ENCODE assay signal across 8 cellular contexts in the genomic region with DNA sequence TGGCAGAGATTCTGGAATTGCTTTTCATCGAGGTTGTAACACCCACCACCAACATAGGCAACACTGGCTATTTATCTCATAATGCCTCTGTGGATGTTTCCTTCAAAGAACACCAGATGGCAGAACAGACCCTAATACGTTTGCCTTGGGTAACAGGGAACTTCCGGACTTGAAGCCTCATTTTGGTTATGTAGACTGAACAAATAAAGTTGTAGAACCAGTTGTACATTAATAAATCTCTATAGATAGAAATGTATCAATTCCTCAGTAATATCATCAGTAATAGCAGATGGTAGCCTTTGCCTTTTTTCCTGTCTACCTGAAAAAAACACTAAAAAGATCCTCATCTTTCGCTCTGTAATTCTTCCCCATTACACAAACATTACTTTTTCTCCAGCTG. TPM values are rescaled to one million over a fixed set of nuclear protein-coding genes. Genes with fewer than 3 reads are reported as not detected.
A peak's percentile ranks its signal among the peaks of the same experiment; 100 is the strongest.
DNase-seq lines count a peak whose midpoint lies in the region; ATAC-seq lines count a peak whose summit lies in the region.

No MANE protein-coding gene starts in this region.

- no peaks in the 10 kb centered on the region for H3K27me3 ChIP-seq in right cardiac atrium (ENCODE audit: control insufficient read depth, insufficient read depth)

- peak overlapping the region; percentile 80 for H3K27ac Mint-ChIP-seq in activated CD8-positive, alpha-beta memory T cell treated with anti-CD3 and anti-CD28 coated beads, Interleukin-2, amount 10 ng/mL, durations not matched to agents 7 days and 5 days

- H3K36me3 Mint-ChIP-seq in activated CD8-positive, alpha-beta memory T cell treated with anti-CD3 and anti-CD28 coated beads, Interleukin-2, amount 10 ng/mL, durations not matched to agents 7 days and 5 days: no peaks in the 10 kb centered on the region

- peaks cover 13% of the 10 kb centered on the region for H3K4me1 Mint-ChIP-seq in activated CD8-positive, alpha-beta memory T cell treated with anti-CD3 and anti-CD28 coated beads, Interleukin-2, amount 10 ng/mL, durations not matched to agents 7 days and 5 days

- in situ Hi-C loops in KBM-7 (cut with MboI; ENCODE audit: low pct_unique_long_range_greater_than_20kb, low sequenced_read_pairs): no loop called here

- H3K27ac ChIP-seq in right cardiac atrium (ENCODE audit: low read length): no peak overlapping the region

- intact Hi-C loops in right cardiac atrium (cut with DNase I): loop anchor here in 3 of 4 donors (5.0 to 10.0 kb wide), 6 partner anchors 310 to 422 kb away; no protein-coding TSS in a partner anchor

- WGBS in right cardiac atrium: 24% methylated on average over 4 of the region's 4 CpGs

- H3K9me3 ChIP-seq in right cardiac atrium (ENCODE audit: control insufficient read depth, low read length): no peaks in the 10 kb centered on the region

- no peak overlapping the region for H3K4me3 ChIP-seq in right cardiac atrium (ENCODE audit: low read length)
- H3K4me3 ChIP-seq in skeletal muscle cell (ENCODE audit: low read depth, low read length): no peak overlapping the region

- CTCF ChIA-PET in activated CD8-positive, alpha-beta memory T cell treated with anti-CD3 and anti-CD28 coated beads, Interleukin-2, amount 10 ng/mL, durations not matched to agents 7 days and 5 days (lab: Charles Lee): interaction anchor here (0.6 to 2.0 kb wide), 14 partner anchors 10 to 654 kb away, joined by 3 to 10 read pairs (median 3); no protein-coding TSS in a partner anchor

- ATAC-seq in activated CD8-positive, alpha-beta memory T cell treated with anti-CD3 and anti-CD28 coated beads, Interleukin-2, amount 10 ng/mL, durations not matched to agents 7 days and 5 days: peak; percentile 97
- peak; percentile 77 to 78 for ATAC-seq in right cardiac atrium
- no peak for ATAC-seq in GM21576 (IDR thresholded peaks at IDR 0.05; ENCODE audit: unreplicated experiment)

- H3K9me3 Mint-ChIP-seq in activated CD8-positive, alpha-beta memory T cell treated with anti-CD3 and anti-CD28 coated beads, Interleukin-2, amount 10 ng/mL, durations not matched to agents 7 days and 5 days (ENCODE audit: low read depth): no peaks in the 10 kb centered on the region

- no peaks in the 10 kb centered on the region for H3K4me1 ChIP-seq in right cardiac atrium (ENCODE audit: control insufficient read depth, insufficient read depth, low read length)

- no peaks in the 10 kb centered on the region for H3K27me3 Mint-ChIP-seq in activated CD8-positive, alpha-beta memory T cell treated with anti-CD3 and anti-CD28 coated beads, Interleukin-2, amount 10 ng/mL, durations not matched to agents 7 days and 5 days

- peak; percentile 49 for DNase-seq in activated CD8-positive, alpha-beta memory T cell treated with anti-CD3 and anti-CD28 coated beads, Interleukin-2, amount 10 ng/mL, durations not matched to agents 7 days and 5 days
- DNase-seq in activated CD8-positive, alpha-beta memory T cell treated with anti-CD3 and anti-CD28 coated beads, Interleukin-2, amount 50 U/mL, for 4 hours: no peak
- DNase-seq in KBM-7 (peak; percentile 61), OCI-M1 (lab: John Stamatoyannopoulos, UW) (peak; percentile 64), amniotic epithelial cell (ENCODE audit: low read depth) (peak; percentile 78), right cardiac atrium (no peak), skeletal muscle cell (ENCODE audit: low read depth) (peak; percentile 40)

- H3K4me3 Mint-ChIP-seq in activated CD8-positive, alpha-beta memory T cell treated with anti-CD3 and anti-CD28 coated beads, Interleukin-2, amount 10 ng/mL, durations not matched to agents 7 days and 5 days: peak overlapping the region; percentile 12

RNA-seq across cellular contexts. Expression of a gene that starts 25.9 kb away (rescaled TPM):
- not detected for total RNA-seq in activated CD8-positive, alpha-beta memory T cell treated with anti-CD3 and anti-CD28 coated beads, Interleukin-2, amount 10 ng/mL, durations not matched to agents 7 days and 5 days
- total RNA-seq in right cardiac atrium: 1 to 10 TPM in 1 of 4 donors, not detected in 3; 1.3 TPM
- 0.11 TPM for polyA plus RNA-seq in right cardiac atrium

RNA-seq across cellular contexts. Expression of a gene that starts 47.3 kb away (rescaled TPM):
- total RNA-seq in activated CD8-positive, alpha-beta memory T cell treated with anti-CD3 and anti-CD28 coated beads, Interleukin-2, amount 10 ng/mL, durations not matched to agents 7 days and 5 days: 10 to 100 TPM; 63.1 to 68.9 TPM
- total RNA-seq in right cardiac atrium: 1 to 10 TPM; 5.0 to 8.0 (median 6.9) TPM
- polyA plus RNA-seq in right cardiac atrium: 2.2 TPM

Comparison
In these comparisons a context has a peak if more than half of its experiments do, and no peak if none do; other contexts are left out.
1. DNase-seq: peak in activated CD8-positive, alpha-beta memory T cell treated with anti-CD3 and anti-CD28 coated beads, Interleukin-2, amount 10 ng/mL, durations not matched to agents 7 days and 5 days (single experiment), KBM-7 (single experiment), OCI-M1 (single experiment), amniotic epithelial cell (single experiment) and skeletal muscle cell (single experiment); none in activated CD8-positive, alpha-beta memory T cell treated with anti-CD3 and anti-CD28 coated beads, Interleukin-2, amount 50 U/mL, for 4 hours (single experiment) and right cardiac atrium (0 of 3).
2. RNA of a gene that starts 47.3 kb away (total RNA-seq): 63.1 to 68.9 TPM in activated CD8-positive, alpha-beta memory T cell treated with anti-CD3 and anti-CD28 coated beads, Interleukin-2, amount 10 ng/mL, durations not matched to agents 7 days and 5 days; 5.0 to 8.0 TPM in right cardiac atrium; every median in the first group is over 4 times any median in the second.